Comparison of ENCODE assay signal across 1 cellular context in the genomic region with DNA sequence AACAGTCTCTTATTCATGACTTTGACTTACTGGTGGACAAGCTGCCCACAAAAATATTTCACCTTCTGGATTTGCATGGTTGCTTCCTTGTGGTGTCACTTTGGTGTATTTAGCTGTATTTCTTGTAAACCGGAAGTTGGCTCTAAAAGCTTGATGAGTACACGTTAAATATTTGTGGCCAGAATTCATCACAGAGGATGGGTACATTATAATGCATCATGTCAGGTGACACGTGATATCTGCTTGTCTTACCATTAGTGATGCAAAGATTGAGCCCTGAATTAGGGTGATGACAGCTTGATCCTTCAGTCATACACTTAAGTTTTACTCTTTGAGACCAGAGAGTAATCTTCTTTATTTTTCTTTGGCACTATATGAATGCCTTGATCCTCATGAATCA.
TF ChIP-seq lines count a peak whose summit lies in the region.

No MANE protein-coding gene starts in this region.

TF ChIP-seq in GM12878, 131 proteins besides CTCF, POLR2A, EP300 and RAD21 (continued from another document):
- TF ChIP-seq CUX1 (IDR thresholded peaks at IDR 0.05; ENCODE audit: insufficient replicate concordance, low read depth, low read length) (no peak), CEBPB (IDR thresholded peaks at IDR 0.05; ENCODE audit: borderline replicate concordance in 1 of 2, low read depth in 2 of 2, low read length in 2 of 2) (no peak), SRF (IDR thresholded peaks at IDR 0.05; ENCODE audit: low read depth in 2 of 2, low read length in 2 of 2) (no peak), NRF1 (conservative IDR thresholded peaks at IDR 0.05; ENCODE audit: low read depth, low read length) (no peak), GABPA (IDR thresholded peaks at IDR 0.05; ENCODE audit: low read depth) (no peak), MYC (IDR thresholded peaks at IDR 0.05; ENCODE audit: insufficient read depth, insufficient read length, insufficient replicate concordance, low read length, severe bottlenecking) (no peak), CBX3 (IDR thresholded peaks at IDR 0.05; ENCODE audit: borderline replicate concordance, low read depth) (no peak), WRNIP1 (IDR thresholded peaks at IDR 0.05; ENCODE audit: borderline replicate concordance, low read depth, low read length) (no peak), HCFC1 (IDR thresholded peaks at IDR 0.05; ENCODE audit: low read length) (no peak), CBX5 (IDR thresholded peaks at IDR 0.05; ENCODE audit: low read depth) (no peak), HDAC6 (IDR thresholded peaks at IDR 0.05; ENCODE audit: unreplicated experiment) (no peak), ZNF687 (IDR thresholded peaks at IDR 0.05) (no peak), SUPT20H (IDR thresholded peaks at IDR 0.05; ENCODE audit: borderline replicate concordance, control insufficient read depth, low read depth, low read length) (no peak), ZNF207 (IDR thresholded peaks at IDR 0.05; ENCODE audit: borderline replicate concordance) (no peak), SKIL (IDR thresholded peaks at IDR 0.05; ENCODE audit: low read depth, poor library complexity, severe bottlenecking) (no peak)
